ENCODE assay signal across 22 cellular contexts in genomic region chr6:168300975-168301647, GRCh38. TPM values are rescaled to one million over a fixed set of nuclear protein-coding genes. Genes with fewer than 3 reads are reported as not detected.
A peak's percentile ranks its signal among the peaks of the same experiment; 100 is the strongest.
DNase-seq lines count a peak whose midpoint lies in the region; ATAC-seq, FAIRE-seq and TF ChIP-seq lines count a peak whose summit lies in the region.
"Had no signal": no experiment of that assay in that cellular context is flagged by ENCODE, and none has a peak within 500 bp of the region (broad histone marks: within the 10 kb centered on the region; RNA-seq: fewer than 3 reads in every experiment).

No MANE protein-coding gene starts in this region.

- H4K5ac ChIP-seq in H1 (ENCODE audit: insufficient read length, low read depth, low read length) = no peak overlapping the region

- no peak overlapping the region for H2AFZ ChIP-seq in H1 (ENCODE audit: low read length)
- no peak overlapping the region for H2AFZ ChIP-seq in HepG2 (ENCODE audit: low read length)

- peaks cover 16% of the 10 kb centered on the region for H3K27me3 Mint-ChIP-seq in osteocyte (ENCODE audit: unreplicated experiment)
- H3K27me3 Mint-ChIP-seq: IgD-negative memory B cell had no signal

- H3K36me3 ChIP-seq in HUES48 (ENCODE audit: control insufficient read depth, insufficient read depth, low read length) (no peaks in the 10 kb centered on the region), H1 (ENCODE audit: control insufficient read depth in 2 of 4, insufficient read depth in 4 of 4, low read length in 3 of 4) (no peaks in the 10 kb centered on the region), HepG2 (replicated peaks in 1 of 2; ENCODE audit: control insufficient read depth in 1 of 2, insufficient read depth in 2 of 2, low read length in 2 of 2) (no peaks in the 10 kb centered on the region)
- H3K36me3 ChIP-seq: colonic mucosa, neutrophil, thyroid gland had no signal

- in situ Hi-C loops in HepG2 (cut with HindIII; ENCODE audit: extremely low pct_ligation_motif_present, low pct_unique_long_range_greater_than_20kb) = no loop called here

- 0 out of 2 replicates have a peak overlapping the region, but pooled peaks have one; percentile 19 for H3K18ac ChIP-seq in H1 (ENCODE audit: extremely low read depth, low read length)

- no peak overlapping the region for H3K23ac ChIP-seq in H1 (ENCODE audit: insufficient read length)

- H3K4me1 ChIP-seq in HUES48 (ENCODE audit: control insufficient read depth, insufficient read depth, low read length) (peaks cover 25% of the 10 kb centered on the region), H1 (replicated peaks in 1 of 4; ENCODE audit: control insufficient read depth in 3 of 4, insufficient read depth in 4 of 4, low read length in 3 of 4) (peaks cover 4 to 14% (median 8%) of the 10 kb centered on the region in 4 experiments), HepG2 (ENCODE audit: insufficient read depth, low read length) (peaks cover 49% of the 10 kb centered on the region)
- H3K4me1 ChIP-seq: colonic mucosa, thyroid gland had no signal

- CTCF ChIA-PET in H1 (lab: Charles Lee; ENCODE audit: partially characterized antibody) = interaction anchor here (0.9 to 2.4 kb wide), 5 partner anchors 12 to 106 kb away, joined by 4 to 12 read pairs (median 7); no protein-coding TSS in a partner anchor
- CTCF ChIA-PET in HepG2 (lab: Yijun Ruan, JAX; ENCODE audit: low intra/inter-chr PET ratio, low total read pairs) = interaction anchor here (1.3 kb wide), 1 partner anchor 55 kb away, joined by 4 read pairs; no protein-coding TSS in a partner anchor

- 74% methylated on average over 20 of the region's 20 CpGs; no CpG with 5 or more reads in 1 of the 2 experiments for WGBS in H1 (ENCODE audit: extremely low coverage in 1 of 2, insufficient coverage in 1 of 2, insufficient read length in 1 of 2, insufficient replicate concordance in 2 of 2, low coverage in 1 of 2, low lambda C conversion rate in 2 of 2, missing lambda C conversion rate in 1 of 2), 2 experiments
- 52% methylated on average over 20 of the region's 20 CpGs for WGBS in HepG2 (ENCODE audit: low lambda C conversion rate)

- no TSS peak for BruUV-seq in HepG2 (replicated peaks; lab: Mats Ljungman, UMichigan)

- no peaks in the 10 kb centered on the region for H3K9me3 Mint-ChIP-seq in osteocyte (ENCODE audit: unreplicated experiment)
- H3K9me3 Mint-ChIP-seq: activated naive CD8-positive, alpha-beta T cell treated with anti-CD3 and anti-CD28 coated beads, Interleukin-2, amount 50 U/mL, for 24 hours; CD8-positive, alpha-beta memory T cell; effector memory CD8-positive, alpha-beta T cell; IgD-negative memory B cell had no signal

- TF ChIP-seq POLR2A in H1 (IDR thresholded peaks at IDR 0.05; ENCODE audit: control extremely low read depth in 1 of 2, low read depth in 2 of 2, low read length in 2 of 2) (no peak), HepG2 (IDR thresholded peaks at IDR 0.05; ENCODE audit: insufficient read depth in 1 of 2, low read depth in 2 of 2, low read length in 2 of 2) (no peak)

- H4K20me1 ChIP-seq in H1 (replicated peaks in 1 of 2; ENCODE audit: control insufficient read depth in 1 of 2, insufficient read depth in 2 of 2, low read length in 2 of 2) = no peaks in the 10 kb centered on the region
- no peaks in the 10 kb centered on the region for H4K20me1 ChIP-seq in HepG2 (ENCODE audit: insufficient read depth, low read length)

- DNase-seq in H1 (ENCODE audit: low read depth in 1 of 2, low spot score in 2 of 2) (no peak), HepG2 (ENCODE audit: low spot score) (no peak), osteocyte (ENCODE audit: extremely low spot score, unreplicated experiment) (peak; percentile 81), NOMO-1 (lab: John Stamatoyannopoulos, UW; ENCODE audit: unreplicated experiment in 2 of 2) (no peak)
- DNase-seq in effector CD8-positive, alpha-beta T cell (lab: John Stamatoyannopoulos, UW) = no peak
- DNase-seq: activated naive CD8-positive, alpha-beta T cell treated with anti-CD3 and anti-CD28 coated beads, Interleukin-2, amount 50 U/mL, for 24 hours; CD8-positive, alpha-beta memory T cell; DMS 273 treated with DMSO at 0.1 percent for 48 hours; effector memory CD8-positive, alpha-beta T cell; HCEC 1CT; NCI-H446; stimulated activated CD4-positive, alpha-beta T cell treated with anti-CD3 and anti-CD28 coated beads, Interleukin-4, amount 100 ng/mL, for 24 hours; thyroid gland had no signal

- no peak overlapping the region for H2BK120ac ChIP-seq in H1 (replicated peaks; ENCODE audit: low read depth, low read length)

- H3K23me2 ChIP-seq in H1 (ENCODE audit: low read depth, low read length) = no peaks in the 10 kb centered on the region

- H3K9me3 ChIP-seq in HUES48 (ENCODE audit: control insufficient read depth, insufficient read depth, low read length) (no peaks in the 10 kb centered on the region), H1 (ENCODE audit: insufficient read depth in 2 of 2, low read depth in 1 of 2, low read length in 1 of 2) (no peaks in the 10 kb centered on the region), HepG2 (ENCODE audit: low read length) (no peaks in the 10 kb centered on the region)
- H3K9me3 ChIP-seq: colonic mucosa, neutrophil, thyroid gland had no signal

- no peak overlapping the region for H2AK5ac ChIP-seq in H1 (ENCODE audit: low read depth, low read length)

- H3K27ac ChIP-seq in HUES48 (ENCODE audit: low read depth, low read length) = peak overlapping the region; percentile 48
- no peak overlapping the region for H3K27ac ChIP-seq in H1 (ENCODE audit: low read depth, low read length)
- peak overlapping the region; percentile 65 for H3K27ac ChIP-seq in HepG2 (ENCODE audit: extremely low read length, insufficient read depth, low read length)
- H3K27ac ChIP-seq: colonic mucosa, neutrophil, thyroid gland had no signal

- no peak overlapping the region for H2BK15ac ChIP-seq in H1 (ENCODE audit: low read length)

- no peaks in the 10 kb centered on the region for H3K79me2 ChIP-seq in H1 (ENCODE audit: control insufficient read depth in 1 of 2, insufficient read depth in 2 of 2, low read length in 2 of 2)
- no peaks in the 10 kb centered on the region for H3K79me2 ChIP-seq in HepG2 (ENCODE audit: insufficient read depth, low read length)

- H3K4me1 Mint-ChIP-seq in osteocyte (ENCODE audit: unreplicated experiment) = peaks cover 23% of the 10 kb centered on the region
- H3K4me1 Mint-ChIP-seq: activated naive CD8-positive, alpha-beta T cell treated with anti-CD3 and anti-CD28 coated beads, Interleukin-2, amount 50 U/mL, for 24 hours; CD8-positive, alpha-beta memory T cell; IgD-negative memory B cell had no signal

- H3K4me2 ChIP-seq in H1 (ENCODE audit: insufficient read depth in 1 of 2, low read depth in 2 of 2, low read length in 2 of 2) (peak overlapping the region in 1 of 2 experiments; percentile 41; a peak in 2 of 4 replicates), HepG2 (ENCODE audit: low read depth, low read length) (peak overlapping the region; percentile 86)

- no peak for TF ChIP-seq RAD21 in H1 (IDR thresholded peaks at IDR 0.05 in 1 of 2, conservative IDR thresholded peaks at IDR 0.05 in 1 of 2; ENCODE audit: low read depth in 2 of 2, low read length in 2 of 2)
- TF ChIP-seq RAD21 in HepG2 (CRISPR knock-in tag; IDR thresholded peaks at IDR 0.05) = no peak

- H3K14ac ChIP-seq in H1 (ENCODE audit: insufficient read length) = no peak overlapping the region

- intact Hi-C loops in HepG2 (cut with micrococcal nuclease; ENCODE audit: unreplicated experiment) = loop anchor here (1.0 to 5.0 kb wide), 4 partner anchors 25 to 100 kb away; no protein-coding TSS in a partner anchor

- no peak for TF ChIP-seq EP300 in H1 (IDR thresholded peaks at IDR 0.05; ENCODE audit: borderline replicate concordance in 1 of 2, low read depth in 2 of 2, low read length in 2 of 2)
- no peak for TF ChIP-seq EP300 in HepG2 (IDR thresholded peaks at IDR 0.05; ENCODE audit: low read depth in 2 of 2, low read length in 2 of 2)
- TF ChIP-seq EP300 in HepG2 (CRISPR knock-in tag; IDR thresholded peaks at IDR 0.05; ENCODE audit: borderline replicate concordance) = no peak

- no peak overlapping the region for H2BK12ac ChIP-seq in H1 (ENCODE audit: low read depth, low read length)

- no peak overlapping the region for H4K91ac ChIP-seq in H1 (replicated peaks; ENCODE audit: insufficient read length, low read length)

- H3K27me3 ChIP-seq in HUES48 (ENCODE audit: control insufficient read depth, insufficient read depth, low read length) (peaks cover 49% of the 10 kb centered on the region), H1 (replicated peaks in 1 of 4; ENCODE audit: control insufficient read depth in 3 of 4, extremely low read depth in 1 of 4, insufficient read depth in 3 of 4, low read length in 3 of 4) (peaks cover 0 to 14% (median 9%) of the 10 kb centered on the region in 4 experiments; a peak in 6 of 7 replicates), HepG2 (ENCODE audit: control insufficient read depth in 1 of 2, insufficient read depth in 2 of 2, low read length in 2 of 2) (no peaks in the 10 kb centered on the region)
- H3K27me3 ChIP-seq: colonic mucosa, thyroid gland had no signal

- H3K9ac ChIP-seq in HUES48 (ENCODE audit: low read depth, low read length) (no peak overlapping the region), H1 (replicated peaks in 1 of 4; ENCODE audit: extremely low read depth in 1 of 4, low read depth in 3 of 4, low read length in 3 of 4) (no peak overlapping the region), HepG2 (ENCODE audit: insufficient read depth, low read depth, low read length) (peak overlapping the region; percentile 63; the same call in 1 of the 2 replicates)

- H3K4me3 ChIP-seq in HUES48 (ENCODE audit: low read depth, low read length) (peak overlapping the region; percentile 42; the same call in 1 of the 2 replicates), H1 (ENCODE audit: extremely low read depth in 1 of 4, insufficient read depth in 2 of 4, low read depth in 3 of 4, low read length in 4 of 4) (peak overlapping the region in 1 of 4 experiments; percentile 16; a peak in 1 of 8 replicates), HepG2 (replicated peaks in 1 of 3; ENCODE audit: insufficient read depth in 1 of 3, low read depth in 2 of 3, low read length in 3 of 3) (peak overlapping the region; percentile 17 to 69 (median 62))
- H3K4me3 ChIP-seq: colonic mucosa, thyroid gland had no signal

- POLR2A ChIA-PET in H1 (lab: Charles Lee; ENCODE audit: partially characterized antibody) = interaction anchor here (1.0 to 1.6 kb wide), 3 partner anchors 9 to 24 kb away, joined by 3 read pairs; no protein-coding TSS in a partner anchor
- POLR2A ChIA-PET in HepG2 (lab: Yijun Ruan, JAX) = interaction anchor here (0.8 to 2.2 kb wide), 22 partner anchors 11 to 104 kb away, joined by 3 to 48 read pairs (median 6); no protein-coding TSS in a partner anchor

- H4K8ac ChIP-seq in H1 (ENCODE audit: extremely low read depth, insufficient read depth, low read length) = peak overlapping the region; percentile 11; the same call in 1 of the 2 replicates

- no peak overlapping the region for H3K27ac Mint-ChIP-seq in osteocyte (ENCODE audit: unreplicated experiment)
- H3K27ac Mint-ChIP-seq: activated naive CD8-positive, alpha-beta T cell treated with anti-CD3 and anti-CD28 coated beads, Interleukin-2, amount 50 U/mL, for 24 hours; CD8-positive, alpha-beta memory T cell; effector memory CD8-positive, alpha-beta T cell; IgD-negative memory B cell had no signal

- no peaks in the 10 kb centered on the region for H3K36me3 Mint-ChIP-seq in osteocyte (ENCODE audit: unreplicated experiment)
- H3K36me3 Mint-ChIP-seq: CD8-positive, alpha-beta memory T cell; IgD-negative memory B cell had no signal

- no peak overlapping the region for H2BK5ac ChIP-seq in H1 (ENCODE audit: low read depth, low read length)

- ATAC-seq in HepG2 = peak; percentile 56
- ATAC-seq in GM19035 (IDR thresholded peaks at IDR 0.05; ENCODE audit: unreplicated experiment) = no peak
- ATAC-seq: activated naive CD8-positive, alpha-beta T cell treated with anti-CD3 and anti-CD28 coated beads, Interleukin-2, amount 50 U/mL, for 24 hours; effector memory CD8-positive, alpha-beta T cell; esophagus mucosa had no signal

- H3K4ac ChIP-seq in H1 (replicated peaks; ENCODE audit: insufficient read length, low read depth, low read length) = no peak overlapping the region

- H3K4me3 Mint-ChIP-seq in osteocyte (ENCODE audit: unreplicated experiment) = no peak overlapping the region
- H3K4me3 Mint-ChIP-seq: activated naive CD8-positive, alpha-beta T cell treated with anti-CD3 and anti-CD28 coated beads, Interleukin-2, amount 50 U/mL, for 24 hours; CD8-positive, alpha-beta memory T cell; effector memory CD8-positive, alpha-beta T cell; IgD-negative memory B cell had no signal

- H2BK20ac ChIP-seq in H1 (ENCODE audit: low read length) = no peak overlapping the region

- no peak for TF ChIP-seq CTCF in H1 (IDR thresholded peaks at IDR 0.05; ENCODE audit: control extremely low read depth in 1 of 3, insufficient read depth in 1 of 3, low read depth in 1 of 3, low read length in 3 of 3)
- TF ChIP-seq CTCF in HepG2 (CRISPR knock-in tag; IDR thresholded peaks at IDR 0.05) = no peak
- TF ChIP-seq CTCF in osteocyte (IDR thresholded peaks at IDR 0.05) = no peak

- no peaks in the 10 kb centered on the region for H3K79me1 ChIP-seq in H1 (ENCODE audit: low read depth, low read length)

- H3K56ac ChIP-seq in H1 (replicated peaks; ENCODE audit: insufficient read length, low read depth, low read length) = no peak overlapping the region

- no peak for FAIRE-seq in H1 (lab: Jason Lieb, UNC)
- FAIRE-seq in HepG2 (lab: Jason Lieb, UNC) = no peak

RNA-seq across cellular contexts. Expression of gene DACT2, which starts 18.5 kb away (rescaled TPM):
- 3.1 and 3.9 TPM in 2 replicates for total RNA-seq in H1 (2021; fragmentation: NEBNext Ultra II Directional; extraction: Animal tissue kit (Norgen Biotek cat#: 25700))
- polyA plus RNA-seq in H1 (2011; rRNA removed) (2.9 and 4.8 TPM in 2 replicates), HepG2 (2011; rRNA removed) (0.10 and 0.15 TPM in 2 replicates)
- 3.4 TPM for polyA plus RNA-seq in H1 (2011; cell fraction: cytosol; rRNA removed)
- 5.3 TPM for polyA plus RNA-seq in H1 (2011; cell fraction: nucleus; rRNA removed)
- 2.8 to 3.8 TPM (median 3.2 TPM) in 4 replicates for polyA plus RNA-seq in H1 (2012, experiment 1 of 2)
- 3.5 TPM for polyA plus RNA-seq in H1 (2012, experiment 2 of 2)
- 1.6 TPM for polyA plus RNA-seq in H1 (2013, experiment 1 of 2)
- 1.6 TPM for polyA plus RNA-seq in H1 (2013, experiment 2 of 2)
- polyA minus RNA-seq in H1 (2011; rRNA and poly(A)+ RNA removed) = 1.1 and 1.6 TPM in 2 replicates
- 4.1 TPM for polyA minus RNA-seq in H1 (2011; cell fraction: cytosol; rRNA and poly(A)+ RNA removed)
- 2.1 TPM for polyA minus RNA-seq in H1 (2011; cell fraction: nucleus; rRNA and poly(A)+ RNA removed)
- total RNA-seq in HepG2 (2016; rRNA removed; fragmentation: Illumina TruSeq; extraction: Trizol) (not detected in 2 replicates), osteocyte (0.94 and 1.4 TPM in 2 replicates)
- not detected in 2 replicates for total RNA-seq in HepG2 (2016; cell fraction: cytosol; rRNA removed; fragmentation: Illumina TruSeq; extraction: Trizol; ENCODE audit: low read depth)
- total RNA-seq in HepG2 (2016; cell fraction: insoluble cytoplasmic fraction; rRNA removed; fragmentation: Illumina TruSeq; extraction: Trizol) = not detected in 2 replicates
- not detected in 2 replicates for total RNA-seq in HepG2 (2016; cell fraction: membrane; rRNA removed; fragmentation: Illumina TruSeq; extraction: Trizol)
- total RNA-seq in HepG2 (2016; cell fraction: nucleus; rRNA removed; fragmentation: Illumina TruSeq; extraction: Trizol) = not detected in 2 replicates
- polyA plus RNA-seq in HepG2 (2011; cell fraction: cytosol; rRNA removed) = 0.12 and 0.23 TPM in 2 replicates
- 0.23 and 0.45 TPM in 2 replicates for polyA plus RNA-seq in HepG2 (2011; cell fraction: nucleus; rRNA removed)
- polyA plus RNA-seq in HepG2 (2012) = not detected in 2 replicates
- not detected in 2 replicates for polyA plus RNA-seq in HepG2 (2016; cell fraction: cytosol; fragmentation: Illumina TruSeq; extraction: Trizol; ENCODE audit: low read depth)
- polyA plus RNA-seq in HepG2 (2016; cell fraction: insoluble cytoplasmic fraction; fragmentation: Illumina TruSeq; extraction: Trizol; ENCODE audit: low read depth) = not detected in 2 replicates
- not detected in 2 replicates for polyA plus RNA-seq in HepG2 (2016; cell fraction: membrane; fragmentation: Illumina TruSeq; extraction: Trizol; ENCODE audit: low read depth)
- not detected in 2 replicates for polyA plus RNA-seq in HepG2 (2016; cell fraction: nucleus; fragmentation: Illumina TruSeq; extraction: Trizol; ENCODE audit: insufficient read depth, low read depth)
- 0.26 TPM in 1 of 2 replicates, not detected in the other for polyA minus RNA-seq in HepG2 (2011; rRNA and poly(A)+ RNA removed; ENCODE audit: low replicate concordance)
- 0.26 and 0.30 TPM in 2 replicates for polyA minus RNA-seq in HepG2 (2011; cell fraction: cytosol; rRNA and poly(A)+ RNA removed)
- 0.25 TPM in 1 of 2 replicates, not detected in the other for polyA minus RNA-seq in HepG2 (2011; cell fraction: nucleus; rRNA and poly(A)+ RNA removed)
- total RNA-seq: CD8-positive, alpha-beta memory T cell; fibroblast of villous mesenchyme had no signal
- polyA plus RNA-seq: AG04450; BJ; CD8-positive, alpha-beta memory T cell; IgD-negative memory B cell had no signal
